In the genomic region with DNA sequence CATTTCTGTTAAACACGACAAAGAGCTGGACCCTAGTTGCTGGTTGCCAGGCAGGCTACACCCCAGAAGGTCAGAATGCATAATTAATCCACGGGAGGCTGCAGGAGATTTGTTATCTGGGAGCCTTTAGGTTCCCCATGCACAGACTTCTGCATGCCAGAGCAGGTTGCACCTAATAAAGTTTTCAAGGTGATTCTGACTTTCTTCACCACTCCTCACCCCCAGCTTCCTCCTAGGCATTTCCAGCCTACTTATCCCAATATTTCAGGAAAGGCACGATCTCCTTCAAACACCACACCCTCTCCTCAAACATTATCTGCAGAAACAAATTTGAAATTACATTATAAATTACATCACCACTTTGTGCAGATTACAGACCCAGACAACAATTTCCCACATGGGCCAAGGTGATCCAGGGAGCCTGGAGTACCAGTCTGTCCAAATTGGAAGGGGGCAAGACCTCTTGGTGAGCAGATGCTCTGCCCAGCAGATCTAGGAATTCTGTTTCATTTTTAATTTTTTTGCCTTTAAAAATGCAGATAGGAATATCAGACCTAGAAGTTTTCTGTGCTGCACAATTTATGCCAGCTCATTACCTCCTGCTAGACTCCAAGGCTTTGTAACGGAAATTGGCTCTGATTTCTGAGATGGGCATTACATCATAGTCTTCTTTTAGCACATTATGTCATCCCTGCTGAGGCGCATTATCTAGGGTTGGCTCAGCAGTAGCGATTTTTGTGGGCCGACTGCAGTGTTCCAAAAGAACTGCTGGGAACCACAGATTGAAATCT, we compare ENCODE assay signal across 9 cellular contexts.
A peak's percentile ranks its signal among the peaks of the same experiment; 100 is the strongest.
DNase-seq lines count a peak whose midpoint lies in the region; TF ChIP-seq lines count a peak whose summit lies in the region.
"Had no signal": no experiment of that assay in that cellular context is flagged by ENCODE, and none has a peak within 500 bp of the region (broad histone marks: within the 10 kb centered on the region; RNA-seq: fewer than 3 reads in every experiment).

No MANE protein-coding gene starts in this region.

- peak; percentile 66 for DNase-seq in GM04504 (ENCODE audit: low read depth)
- peak; percentile 57 for DNase-seq in SK-N-DZ (ENCODE audit: low spot score)
- peak; percentile 54 to 90 for DNase-seq in foreskin fibroblast
- peak; percentile 95 for DNase-seq in pons (ENCODE audit: low spot score)
- DNase-seq in H7 = no peak
- DNase-seq in activated CD4-positive, alpha-beta T cell treated with anti-CD3 and anti-CD28 coated beads, Interleukin-2, amount 50 U/mL, for 1 hour = no peak
- DNase-seq in germinal center (ENCODE audit: low spot score) = no peak
- no peak for DNase-seq in activated CD4-positive, CD25-positive, alpha-beta regulatory T cell (lab: John Stamatoyannopoulos, UW)

- no peak for TF ChIP-seq CTCF in foreskin fibroblast (IDR thresholded peaks at IDR 0.05; ENCODE audit: low read depth, low read length)

- H3K4me3 ChIP-seq in foreskin fibroblast (ENCODE audit: low read depth in 1 of 2, low read length in 2 of 2) (no peak overlapping the region), H7 (ENCODE audit: insufficient read depth, low read depth, low read length) (no peak overlapping the region)
- H3K4me3 ChIP-seq: lung had no signal

- H3K27me3 ChIP-seq in H7 (ENCODE audit: control insufficient read depth, insufficient read depth, low read length) = no peaks in the 10 kb centered on the region

- H3K36me3 ChIP-seq in H7 (replicated peaks; ENCODE audit: control insufficient read depth, insufficient read depth, low read length) = no peaks in the 10 kb centered on the region

Comparison
In these comparisons a context has a peak if more than half of its experiments do, and no peak if none do; other contexts are left out.
1. DNase-seq: peak in GM04504 (single experiment), SK-N-DZ (single experiment), foreskin fibroblast (2 of 2) and pons (single experiment); none in H7 (single experiment), activated CD4-positive, alpha-beta T cell treated with anti-CD3 and anti-CD28 coated beads, Interleukin-2, amount 50 U/mL, for 1 hour (single experiment), germinal center (single experiment) and activated CD4-positive, CD25-positive, alpha-beta regulatory T cell (0 of 4).